In the genomic region with DNA sequence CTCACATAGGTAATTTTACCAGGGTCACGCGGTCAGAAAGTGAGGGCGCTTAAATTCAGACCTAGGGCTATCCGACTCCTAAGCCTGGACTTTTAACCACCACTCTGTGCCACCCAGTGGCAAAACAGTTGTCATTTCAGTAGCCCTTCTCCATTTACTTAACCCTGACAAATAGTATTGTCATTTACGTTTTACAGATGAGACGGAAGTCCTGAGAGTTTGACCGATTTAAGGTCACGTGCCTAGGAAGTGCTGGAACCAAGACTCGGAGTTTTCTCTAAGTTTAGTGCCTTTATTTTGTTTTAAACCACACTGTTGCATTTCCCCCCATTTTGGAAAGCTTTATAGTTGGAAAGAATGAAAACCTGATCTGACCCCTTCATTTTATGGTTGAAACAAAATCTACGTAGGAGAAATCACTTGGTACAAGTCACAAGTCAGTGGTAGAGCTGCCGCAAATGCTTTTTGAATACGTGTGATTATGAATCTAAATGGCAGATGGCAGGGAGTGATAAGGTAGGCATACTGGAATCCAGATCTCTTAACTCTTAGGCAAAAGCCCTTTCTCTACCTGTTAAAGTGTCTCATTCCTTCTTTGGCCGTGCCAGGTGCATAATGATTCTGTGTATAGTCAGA, we compare ENCODE assay signal across 8 cellular contexts. TPM values are rescaled to one million over a fixed set of nuclear protein-coding genes. Genes with fewer than 3 reads are reported as not detected.
DNase-seq lines count a peak whose midpoint lies in the region; ATAC-seq and TF ChIP-seq lines count a peak whose summit lies in the region.

No MANE protein-coding gene starts in this region.

- peaks cover 38% of the 10 kb centered on the region for H3K79me2 ChIP-seq in smooth muscle cell (ENCODE audit: low read depth)

- H3K9me3 ChIP-seq in ascending aorta = no peaks in the 10 kb centered on the region
- H3K9me3 ChIP-seq in iPS-18a (ENCODE audit: control insufficient read depth, low read depth, low read length) = no peaks in the 10 kb centered on the region
- no peaks in the 10 kb centered on the region for H3K9me3 ChIP-seq in smooth muscle cell (replicated peaks; ENCODE audit: low read depth)

- H3K4me3 ChIP-seq in AG09309 (ENCODE audit: control insufficient read depth, low read depth, low read length) (peak overlapping the region; percentile 91), ascending aorta (peak overlapping the region; percentile 73 to 82), iPS-18a (ENCODE audit: low read length) (peak overlapping the region; percentile 97), smooth muscle cell (peak overlapping the region; percentile 85)

- H3K27ac ChIP-seq in ascending aorta (peak overlapping the region; percentile 85 to 91), iPS-18a (ENCODE audit: low read length) (peak overlapping the region; percentile 95), smooth muscle cell (ENCODE audit: low read depth) (peak overlapping the region; percentile 98)

- H3F3A ChIP-seq in smooth muscle cell (ENCODE audit: low read depth) = no peaks in the 10 kb centered on the region

- WGBS in smooth muscle cell (ENCODE audit: low lambda C conversion rate) = 27% methylated on average over 13 of the region's 13 CpGs

- DNase-seq in AG09309 (ENCODE audit: low read depth) (no peak), NCI-H774 (lab: John Stamatoyannopoulos, UW) (peak; percentile 14), ascending aorta (ENCODE audit: low spot score in 2 of 2) (no peak), smooth muscle cell (lab: John Stamatoyannopoulos, UW; ENCODE audit: unreplicated experiment) (no peak), globus pallidus (ENCODE audit: low spot score) (no peak)

- no peaks in the 10 kb centered on the region for H3K27me3 ChIP-seq in ascending aorta
- no peaks in the 10 kb centered on the region for H3K27me3 ChIP-seq in iPS-18a (ENCODE audit: control insufficient read depth, insufficient read depth, low read length)
- no peaks in the 10 kb centered on the region for H3K27me3 ChIP-seq in smooth muscle cell (ENCODE audit: low read depth)

- peak; percentile 17 for TF ChIP-seq CTCF in AG09309 (IDR thresholded peaks at IDR 0.05; ENCODE audit: control insufficient read depth, insufficient read depth, low read depth, low read length, missing control alignments)
- TF ChIP-seq CTCF in ascending aorta (IDR thresholded peaks at IDR 0.05) = no peak
- TF ChIP-seq CTCF in smooth muscle cell (IDR thresholded peaks at IDR 0.05; ENCODE audit: borderline replicate concordance, insufficient read depth, poor library complexity, severe bottlenecking) = no peak

- H3K4me1 ChIP-seq in ascending aorta (peaks cover 5 to 24% of the 10 kb centered on the region in 2 donors), iPS-18a (ENCODE audit: control insufficient read depth, low read depth, low read length) (peaks cover 10% of the 10 kb centered on the region), smooth muscle cell (ENCODE audit: low read depth) (peaks cover 17% of the 10 kb centered on the region)

- peak overlapping the region; percentile 97 for H3K4me2 ChIP-seq in smooth muscle cell

- peaks cover 5 to 7% of the 10 kb centered on the region in 2 donors for H3K36me3 ChIP-seq in ascending aorta
- H3K36me3 ChIP-seq in iPS-18a (ENCODE audit: control insufficient read depth, low read depth, low read length) = peaks cover 8% of the 10 kb centered on the region
- no peaks in the 10 kb centered on the region for H3K36me3 ChIP-seq in smooth muscle cell (ENCODE audit: low read depth)

- ATAC-seq in GM18502 (IDR thresholded peaks at IDR 0.05; ENCODE audit: poor library complexity, unreplicated experiment) = peak; percentile 36
- ATAC-seq in HG02938 (IDR thresholded peaks at IDR 0.05; ENCODE audit: unreplicated experiment) = peak; percentile 23

- H3K9ac ChIP-seq in iPS-18a (ENCODE audit: low read length) = peak overlapping the region; percentile 92
- H3K9ac ChIP-seq in smooth muscle cell (ENCODE audit: low read depth) = peak overlapping the region; percentile 98

- H4K20me1 ChIP-seq in smooth muscle cell (ENCODE audit: low read depth) = no peaks in the 10 kb centered on the region

- intact Hi-C loops in ascending aorta (cut with DNase I) = loop anchor here (5.0 to 10.0 kb wide), 4 partner anchors 82 to 1659 kb away; partner anchors contain the start of genes PDCL and TTLL11

- peak overlapping the region; percentile 80 for H2AFZ ChIP-seq in smooth muscle cell (ENCODE audit: low read depth)

RNA-seq across cellular contexts. Expression of gene MRRF, which starts 0.7 kb away (rescaled TPM):
- 16.1 TPM for total RNA-seq in ascending aorta
- 19.8 and 28.1 TPM in 2 replicates for total RNA-seq in smooth muscle cell
- 8.4 and 12.9 TPM in 2 replicates for polyA plus RNA-seq in smooth muscle cell

RNA-seq across cellular contexts. Expression of gene RBM18, which starts 0.7 kb away (rescaled TPM):
- total RNA-seq in ascending aorta = 63.8 TPM
- total RNA-seq in smooth muscle cell = 11.9 and 15.3 TPM in 2 replicates
- polyA plus RNA-seq in smooth muscle cell = 22.1 and 29.6 TPM in 2 replicates

RNA-seq across cellular contexts. Expression of gene LHX6, which starts 36.6 kb away (rescaled TPM):
- total RNA-seq in ascending aorta (141 TPM), smooth muscle cell (not detected in 2 replicates)
- 0.33 TPM in 1 of 2 replicates, not detected in the other for polyA plus RNA-seq in smooth muscle cell

Comparison
In these comparisons a context has a peak if more than half of its experiments do, and no peak if none do; other contexts are left out.
1. RNA of gene LHX6, which starts 36.6 kb away (total RNA-seq): 141 TPM in ascending aorta (single experiment); not detected in smooth muscle cell; every median in the first group is over 100 times any median in the second.
2. Peak in every context shown above with its lines, with median percentiles within 50 percentile points of each other: H3K4me3 ChIP-seq and H3K27ac ChIP-seq.